ENCODE assay signal across 15 cellular contexts in the genomic region with DNA sequence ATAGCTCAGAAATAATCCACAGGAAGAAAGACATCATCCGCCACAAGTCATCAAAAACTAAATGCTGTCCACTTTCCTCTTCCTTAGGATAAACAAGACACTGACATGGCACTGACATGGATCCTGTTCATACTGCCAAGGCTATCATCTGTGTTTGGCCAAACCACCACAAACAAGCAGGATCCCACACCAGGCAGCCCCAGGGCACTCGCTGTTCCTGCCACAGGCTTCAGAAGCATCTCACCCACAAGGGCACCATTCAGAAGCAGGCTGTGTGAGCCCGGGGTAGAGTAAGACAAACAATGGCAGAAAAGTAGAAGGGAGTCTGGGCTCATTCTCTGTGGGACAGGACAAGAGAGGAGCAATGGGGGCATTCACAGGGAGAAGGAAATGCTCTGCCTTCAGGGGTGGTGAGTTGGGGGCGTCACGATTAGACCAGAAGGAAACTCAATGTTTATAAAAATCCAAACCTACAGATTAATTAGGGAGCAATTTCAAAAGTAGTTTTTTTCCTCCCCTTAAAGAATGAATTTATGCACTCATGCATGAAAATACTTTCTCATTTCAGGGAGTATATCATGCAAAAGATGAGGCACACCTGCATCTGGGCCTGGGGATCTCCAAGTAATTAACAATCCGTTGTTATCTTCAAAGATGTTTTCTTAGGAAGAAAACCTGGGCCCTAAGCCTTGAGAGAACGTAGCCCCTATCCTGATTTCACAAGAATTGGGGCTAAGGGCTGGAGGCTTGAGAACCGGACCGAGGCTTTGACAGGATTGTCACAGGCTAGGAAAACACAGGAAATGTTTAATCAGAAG. TPM values are rescaled to one million over a fixed set of nuclear protein-coding genes. Genes with fewer than 3 reads are reported as not detected.
A peak's percentile ranks its signal among the peaks of the same experiment; 100 is the strongest.
DNase-seq lines count a peak whose midpoint lies in the region; ATAC-seq, FAIRE-seq and TF ChIP-seq lines count a peak whose summit lies in the region.
"Had no signal": no experiment of that assay in that cellular context is flagged by ENCODE, and none has a peak within 500 bp of the region (broad histone marks: within the 10 kb centered on the region; RNA-seq: fewer than 3 reads in every experiment).

No MANE protein-coding gene starts in this region.

- WGBS in pancreas, 2 donors: 52 to 53% methylated on average over 9 of the region's 9 CpGs

- H3K9ac ChIP-seq in MM.1S (ENCODE audit: low read length) (no peak overlapping the region), endocrine pancreas (ENCODE audit: control insufficient read depth, insufficient read depth, low read length) (no peak overlapping the region)

- H3K4me2 ChIP-seq in MM.1S (ENCODE audit: low read depth, low read length): no peak overlapping the region; the same call in 1 of the 2 replicates

- no peak for FAIRE-seq in pancreas (lab: Jason Lieb, UNC)
- FAIRE-seq: bronchial epithelial cell had no signal

- H3K79me2 ChIP-seq in MM.1S (ENCODE audit: low read length): no peaks in the 10 kb centered on the region

- peak in 2 of 4 donors; percentile 49 to 77 for ATAC-seq in pancreas
- no peak for ATAC-seq in HG02885 (IDR thresholded peaks at IDR 0.05; ENCODE audit: poor library complexity, unreplicated experiment)
- ATAC-seq: activated CD8-positive, alpha-beta T cell treated with anti-CD3 and anti-CD28 coated beads for 36 hours; heart right ventricle had no signal

- H3K4me1 ChIP-seq in MM.1S (ENCODE audit: low read length): peaks cover 12% of the 10 kb centered on the region
- H3K4me1 ChIP-seq in endocrine pancreas (ENCODE audit: control insufficient read depth, insufficient read depth, low read length): peaks cover 3% of the 10 kb centered on the region
- H3K4me1 ChIP-seq in pancreas: peaks cover 31 to 56% (median 35%) of the 10 kb centered on the region in 3 donors
- no peaks in the 10 kb centered on the region for H3K4me1 ChIP-seq in tibial artery

- H4K20me1 ChIP-seq in MM.1S (ENCODE audit: insufficient read depth, low read length): no peaks in the 10 kb centered on the region

- H3K9me3 ChIP-seq in MM.1S (replicated peaks; ENCODE audit: insufficient read depth, low read length) (no peaks in the 10 kb centered on the region), endocrine pancreas (ENCODE audit: control insufficient read depth, low read length) (no peaks in the 10 kb centered on the region), pancreas (no peaks in the 10 kb centered on the region), tibial artery (no peaks in the 10 kb centered on the region)
- H3K9me3 ChIP-seq: heart right ventricle, left lung had no signal

- TF ChIP-seq CTCF in MM.1S (IDR thresholded peaks at IDR 0.05; ENCODE audit: low read length): no peak
- no peak for TF ChIP-seq CTCF in pancreas (IDR thresholded peaks at IDR 0.05)
- no peak for TF ChIP-seq CTCF in tibial artery (IDR thresholded peaks at IDR 0.05)

- H3K27me3 ChIP-seq in MM.1S (replicated peaks; ENCODE audit: insufficient read depth, low read length) (no peaks in the 10 kb centered on the region), endocrine pancreas (ENCODE audit: control insufficient read depth, insufficient read depth, low read length) (no peaks in the 10 kb centered on the region), pancreas (no peaks in the 10 kb centered on the region), tibial artery (no peaks in the 10 kb centered on the region)
- H3K27me3 ChIP-seq: heart right ventricle, left lung had no signal

- intact Hi-C loops in pancreas (cut with DNase I): no loop called here
- intact Hi-C loops in tibial artery (cut with DNase I; ENCODE audit: low total_unique reads): no loop called here

- no peaks in the 10 kb centered on the region for H3F3A ChIP-seq in MM.1S (ENCODE audit: insufficient read depth, low read length)

- peak; percentile 74 for DNase-seq in Ammon's horn (ENCODE audit: low spot score)
- no peak for DNase-seq in MM.1S
- no peak for DNase-seq in pancreas
- DNase-seq in activated CD8-positive, alpha-beta memory T cell treated with anti-CD3 and anti-CD28 coated beads, Interleukin-2, amount 50 U/mL, for 48 hours: no peak
- DNase-seq in NCI-H524 treated with DMSO at 0.1 percent for 48 hours (lab: John Stamatoyannopoulos, UW): no peak
- no peak for DNase-seq in tibial artery
- DNase-seq: activated CD8-positive, alpha-beta T cell treated with anti-CD3 and anti-CD28 coated beads for 36 hours; activated gamma-delta T cell treated with Interleukin-2 at 50 U/mL for 16 hours; AML-193; heart right ventricle; left lung had no signal

- H3K36me3 ChIP-seq in MM.1S (replicated peaks; ENCODE audit: insufficient read depth, low read length) (no peaks in the 10 kb centered on the region), endocrine pancreas (ENCODE audit: control insufficient read depth, insufficient read depth, low read length) (no peaks in the 10 kb centered on the region), pancreas (no peaks in the 10 kb centered on the region), tibial artery (no peaks in the 10 kb centered on the region)
- H3K36me3 ChIP-seq: heart right ventricle, left lung had no signal

- H3K27ac ChIP-seq in MM.1S (ENCODE audit: low read length) (peak overlapping the region; percentile 13; the same call in 1 of the 2 replicates), pancreas (peak overlapping the region; percentile 17 to 77 (median 56)), tibial artery (no peak overlapping the region)
- H3K27ac ChIP-seq: heart right ventricle, RWPE1 had no signal

- H3K9me2 ChIP-seq in MM.1S (replicated peaks; ENCODE audit: insufficient read depth, low read length): no peaks in the 10 kb centered on the region

- H3K4me3 ChIP-seq in MM.1S (ENCODE audit: low read length) (no peak overlapping the region), endocrine pancreas (ENCODE audit: control insufficient read depth, insufficient read depth, low read length) (peak overlapping the region; percentile 27), pancreas (no peak overlapping the region), tibial artery (no peak overlapping the region)
- H3K4me3 ChIP-seq: heart right ventricle, left lung had no signal

- H2AFZ ChIP-seq in MM.1S (ENCODE audit: low read length): no peak overlapping the region

RNA-seq across cellular contexts. Expression of a gene that starts 43.3 kb away (rescaled TPM):
- 100 to 1,000 TPM; 338 to 735 (median 584) TPM for total RNA-seq in pancreas
- 100 to 1,000 TPM; 226 to 459 TPM for polyA plus RNA-seq in pancreas

Comparison
In these comparisons a context has a peak if more than half of its experiments do, and no peak if none do; other contexts are left out.
1. H3K27ac ChIP-seq: peak in MM.1S (single experiment) and pancreas (4 of 4); none in tibial artery (0 of 2).